Comparison of ENCODE assay signal across 25 cellular contexts in genomic region chr14:21311614-21312013, GRCh38. TPM values are rescaled to one million over a fixed set of nuclear protein-coding genes. Genes with fewer than 3 reads are reported as not detected.
DNase-seq lines count a peak whose midpoint lies in the region; ATAC-seq, FAIRE-seq and TF ChIP-seq lines count a peak whose summit lies in the region.
"Had no signal": no experiment of that assay in that cellular context is flagged by ENCODE, and none has a peak within 500 bp of the region (broad histone marks: within the 10 kb centered on the region; RNA-seq: fewer than 3 reads in every experiment).

No MANE protein-coding gene starts in this region.

- TF ChIP-seq CTCF in GM23338 (conservative IDR thresholded peaks at IDR 0.05; ENCODE audit: low read depth in 2 of 2), result no peak
- no peak for TF ChIP-seq CTCF in K562 (IDR thresholded peaks at IDR 0.05 in 2 of 3, conservative IDR thresholded peaks at IDR 0.05 in 1 of 3; ENCODE audit: insufficient read depth in 2 of 3, low read depth in 1 of 3, low read length in 3 of 3)
- TF ChIP-seq CTCF in neural progenitor cell (IDR thresholded peaks at IDR 0.05), result no peak
- no peak for TF ChIP-seq CTCF in lower lobe of right lung (IDR thresholded peaks at IDR 0.05)

- H3K27ac Mint-ChIP-seq in GM23338 (peak overlapping the region; percentile 42; the same call in 1 of the 2 replicates), neural progenitor cell (no peak overlapping the region)
- no peak overlapping the region for H3K27ac Mint-ChIP-seq in activated naive CD8-positive, alpha-beta T cell treated with anti-CD3 and anti-CD28 coated beads for 36 hours
- H3K27ac Mint-ChIP-seq: HFFc6 had no signal

- intact Hi-C loops in K562 (cut with micrococcal nuclease), result no loop called here
- intact Hi-C loops in lower lobe of right lung (cut with DNase I), result no loop called here

- no peaks in the 10 kb centered on the region for H3K36me3 Mint-ChIP-seq in GM23338 (ENCODE audit: low read depth)
- no peaks in the 10 kb centered on the region for H3K36me3 Mint-ChIP-seq in neural progenitor cell
- peaks cover 1% of the 10 kb centered on the region for H3K36me3 Mint-ChIP-seq in activated naive CD8-positive, alpha-beta T cell treated with anti-CD3 and anti-CD28 coated beads for 36 hours
- H3K36me3 Mint-ChIP-seq: CD4-positive, alpha-beta memory T cell had no signal

- H3K9me1 ChIP-seq in K562 (ENCODE audit: control insufficient read depth, insufficient read depth, low read length), result no peaks in the 10 kb centered on the region

- no peak overlapping the region for H3K4me3 Mint-ChIP-seq in GM23338
- no peak overlapping the region for H3K4me3 Mint-ChIP-seq in neural progenitor cell
- no peak overlapping the region for H3K4me3 Mint-ChIP-seq in activated naive CD8-positive, alpha-beta T cell treated with anti-CD3 and anti-CD28 coated beads for 36 hours
- H3K4me3 Mint-ChIP-seq: CD4-positive, alpha-beta memory T cell; H9; HFFc6 had no signal

- no TSS peak for BruUV-seq in K562 (replicated peaks; lab: Mats Ljungman, UMichigan)

- H3K27me3 ChIP-seq in GM23338 (ENCODE audit: insufficient read depth), result no peaks in the 10 kb centered on the region
- no peaks in the 10 kb centered on the region for H3K27me3 ChIP-seq in K562 (ENCODE audit: control insufficient read depth in 2 of 2, insufficient read depth in 2 of 2, low read length in 2 of 2)
- H3K27me3 ChIP-seq in neural progenitor cell, result no peaks in the 10 kb centered on the region
- no peaks in the 10 kb centered on the region for H3K27me3 ChIP-seq in lower lobe of right lung (ENCODE audit: low read depth)

- H3K9me3 ChIP-seq in K562 (replicated peaks; ENCODE audit: control insufficient read depth, insufficient read depth, low read depth, low read length) (no peaks in the 10 kb centered on the region), neural progenitor cell (ENCODE audit: low read depth) (no peaks in the 10 kb centered on the region), lower lobe of right lung (no peaks in the 10 kb centered on the region)

- H3K4me1 Mint-ChIP-seq in GM23338 (peaks cover 29% of the 10 kb centered on the region; the same call in 2 of the 3 replicates), neural progenitor cell (peaks cover 26% of the 10 kb centered on the region)
- H3K4me1 Mint-ChIP-seq in activated naive CD8-positive, alpha-beta T cell treated with anti-CD3 and anti-CD28 coated beads for 36 hours, result peaks cover 20% of the 10 kb centered on the region

- no peak for FAIRE-seq in K562 (lab: Jason Lieb, UNC)
- FAIRE-seq: GM12891, GM18507 had no signal

- H3K27me3 Mint-ChIP-seq in GM23338 (ENCODE audit: insufficient read depth, low read depth, poor library complexity), result peaks cover 3% of the 10 kb centered on the region
- H3K27me3 Mint-ChIP-seq in neural progenitor cell (ENCODE audit: insufficient read depth, low read depth), result peaks cover 5% of the 10 kb centered on the region
- no peaks in the 10 kb centered on the region for H3K27me3 Mint-ChIP-seq in activated naive CD8-positive, alpha-beta T cell treated with anti-CD3 and anti-CD28 coated beads for 36 hours
- H3K27me3 Mint-ChIP-seq: CD4-positive, alpha-beta memory T cell had no signal

- peaks cover 25% of the 10 kb centered on the region for H3K4me1 ChIP-seq in GM23338 (ENCODE audit: insufficient read depth)
- H3K4me1 ChIP-seq in K562 (replicated peaks in 1 of 2; ENCODE audit: control insufficient read depth in 2 of 2, insufficient read depth in 2 of 2, low read length in 2 of 2), result peaks cover 0 to 10% of the 10 kb centered on the region in 2 experiments; a peak in 3 of 5 replicates
- H3K4me1 ChIP-seq in neural progenitor cell, result peaks cover 19% of the 10 kb centered on the region
- H3K4me1 ChIP-seq in lower lobe of right lung, result peaks cover 14% of the 10 kb centered on the region

- H2AFZ ChIP-seq in GM23338, result peak overlapping the region; percentile 72
- H2AFZ ChIP-seq in K562 (ENCODE audit: low read depth, low read length), result peak overlapping the region; percentile 67
- peak overlapping the region; percentile 36 for H2AFZ ChIP-seq in neural progenitor cell (replicated peaks)

- no peaks in the 10 kb centered on the region for H3K36me3 ChIP-seq in GM23338 (ENCODE audit: insufficient read depth)
- H3K36me3 ChIP-seq in K562 (ENCODE audit: control insufficient read depth, insufficient read depth, low read length), result no peaks in the 10 kb centered on the region
- no peaks in the 10 kb centered on the region for H3K36me3 ChIP-seq in neural progenitor cell
- no peaks in the 10 kb centered on the region for H3K36me3 ChIP-seq in lower lobe of right lung

- no peaks in the 10 kb centered on the region for H3F3A ChIP-seq in GM23338 (replicated peaks; ENCODE audit: low read depth)
- peaks cover 35% of the 10 kb centered on the region for H3F3A ChIP-seq in neural progenitor cell (ENCODE audit: low read depth)

- no peak for ATAC-seq in GM23338
- ATAC-seq in K562, result no peak
- no peak for ATAC-seq in lower lobe of right lung
- no peak for ATAC-seq in GM21390 (IDR thresholded peaks at IDR 0.05; ENCODE audit: unreplicated experiment)
- ATAC-seq: HCT116 had no signal

- H4K20me1 ChIP-seq in GM23338 (replicated peaks; ENCODE audit: insufficient read depth) (no peaks in the 10 kb centered on the region), K562 (replicated peaks; ENCODE audit: control insufficient read depth, insufficient read depth, low read length) (no peaks in the 10 kb centered on the region), neural progenitor cell (ENCODE audit: low read depth) (no peaks in the 10 kb centered on the region)

- TF ChIP-seq EP300 in K562 (IDR thresholded peaks at IDR 0.05; ENCODE audit: low read length), result no peak

- DNase-seq in GM23338 (ENCODE audit: low spot score), result no peak
- no peak for DNase-seq in HEK293T (ENCODE audit: extremely low spot score)
- no peak for DNase-seq in K562 (ENCODE audit: extremely low read depth in 1 of 4, low spot score in 3 of 4)
- DNase-seq in neural progenitor cell (ENCODE audit: low spot score), result no peak
- DNase-seq in activated naive CD8-positive, alpha-beta T cell treated with anti-CD3 and anti-CD28 coated beads for 36 hours, result no peak
- no peak for DNase-seq in lower lobe of right lung
- DNase-seq in dermis blood vessel endothelial cell, result no peak
- DNase-seq: C1 segment of cervical spinal cord; Calu3; CD4-positive, alpha-beta memory T cell; COR-L47; DMS53; DMS79 treated with DMSO at 0.1 percent for 48 hours; GF-D8; H9; HFFc6 had no signal

- H3K4me2 ChIP-seq in GM23338, result no peak overlapping the region
- H3K4me2 ChIP-seq in K562 (ENCODE audit: insufficient read depth, low read length), result no peak overlapping the region
- H3K4me2 ChIP-seq in neural progenitor cell, result no peak overlapping the region

- H3K27ac ChIP-seq in GM23338 (ENCODE audit: low read depth), result no peak overlapping the region
- no peak overlapping the region for H3K27ac ChIP-seq in K562 (ENCODE audit: extremely low read depth, low read depth, low read length)
- H3K27ac ChIP-seq in neural progenitor cell, result no peak overlapping the region
- no peak overlapping the region for H3K27ac ChIP-seq in lower lobe of right lung

- CTCF ChIA-PET in HEK293T (lab: Yijun Ruan, JAX), result interaction anchor here (1.1 kb wide), 2 partner anchors 9 to 15 kb away, joined by 4 to 5 read pairs; no protein-coding TSS in a partner anchor
- CTCF ChIA-PET in K562 (lab: Yijun Ruan, JAX; ENCODE audit: low intra/inter-chr PET ratio), result no interaction called here

- H3K4me3 ChIP-seq in GM23338 (no peak overlapping the region), K562 (no peak overlapping the region), neural progenitor cell (no peak overlapping the region), lower lobe of right lung (no peak overlapping the region)

- H3K9me2 ChIP-seq in GM23338 (ENCODE audit: insufficient read depth), result no peaks in the 10 kb centered on the region

- no peak for TF ChIP-seq POLR2A in K562 (conservative IDR thresholded peaks at IDR 0.05)

- H3K9ac ChIP-seq in K562 (ENCODE audit: insufficient read depth in 1 of 2, low read depth in 2 of 2, low read length in 2 of 2), result no peak overlapping the region
- no peak overlapping the region for H3K9ac ChIP-seq in neural progenitor cell

- POLR2A ChIA-PET in HEK293T (lab: Yijun Ruan, JAX) (interaction anchor here (0.6 to 1.5 kb wide), 5 partner anchors 8 to 215 kb away, joined by 3 to 6 read pairs (median 3); partner anchors contain the start of gene SALL2), K562 (lab: Yijun Ruan, JAX) (interaction anchor here (0.9 to 2.1 kb wide), 5 partner anchors 8 to 55 kb away, joined by 3 to 10 read pairs (median 3); no protein-coding TSS in a partner anchor)

- in situ Hi-C loops in K562 (cut with MboI), result no loop called here

- 60% methylated on average over 2 of the region's 2 CpGs for WGBS in K562 (ENCODE audit: insufficient coverage, low coverage, missing lambda C conversion rate)

- no peak for TF ChIP-seq RAD21 in K562 (CRISPR knock-in tag; conservative IDR thresholded peaks at IDR 0.05 in 1 of 2, IDR thresholded peaks at IDR 0.05 in 1 of 2)

- H3K79me2 ChIP-seq in GM23338 (replicated peaks; ENCODE audit: insufficient read depth) (no peaks in the 10 kb centered on the region), K562 (ENCODE audit: control insufficient read depth, insufficient read depth, low read length) (no peaks in the 10 kb centered on the region), neural progenitor cell (ENCODE audit: low read depth) (no peaks in the 10 kb centered on the region)

- H3K9me3 Mint-ChIP-seq in GM23338 (no peaks in the 10 kb centered on the region), neural progenitor cell (no peaks in the 10 kb centered on the region)
- peaks cover 3% of the 10 kb centered on the region for H3K9me3 Mint-ChIP-seq in activated naive CD8-positive, alpha-beta T cell treated with anti-CD3 and anti-CD28 coated beads for 36 hours
- H3K9me3 Mint-ChIP-seq: H9, HFFc6 had no signal

RNA-seq across cellular contexts. Expression of gene RPGRIP1, which starts 31.7 kb away (rescaled TPM):
- total RNA-seq in GM23338 (2014; rRNA removed; shearing (Covaris generic)), result 0.93 and 1.6 TPM in 2 replicates
- 0.24 and 0.26 TPM in 2 replicates for polyA plus RNA-seq in GM23338 (2016; fragmentation: Nextera tagmentation; extraction: Ambion mirVana)
- total RNA-seq in K562 (2011; cell fraction: chromatin; rRNA removed; ENCODE audit: low replicate concordance), result 1.3 and 1.5 TPM in 2 replicates
- total RNA-seq in K562 (2011; cell fraction: nucleolus; rRNA removed), result 0.33 and 0.92 TPM in 2 replicates
- 1.1 TPM in 2 replicates for total RNA-seq in K562 (2011; cell fraction: nucleoplasm; rRNA removed)
- 0.53 and 0.95 TPM in 2 replicates for total RNA-seq in K562 (2014; rRNA removed)
- total RNA-seq in K562 (2014; rRNA removed; fragmentation: Illumina TruSeq; extraction: Trizol), result 0.61 and 0.76 TPM in 2 replicates
- 0.41 and 0.72 TPM in 2 replicates for total RNA-seq in K562 (2015; rRNA removed; fragmentation: Illumina TruSeq; extraction: Trizol)
- total RNA-seq in K562 (2021), result 0.31 and 0.47 TPM in 2 replicates
- polyA plus RNA-seq in K562 (2011; rRNA removed), result 0.56 and 0.80 TPM in 2 replicates
- polyA plus RNA-seq in K562 (2011; cell fraction: cytosol; rRNA removed), result 0.09 and 0.38 TPM in 2 replicates
- polyA plus RNA-seq in K562 (2011; cell fraction: nucleus; rRNA removed), result 1.2 and 1.5 TPM in 2 replicates
- polyA plus RNA-seq in K562 (2012), result 0.39 and 0.62 TPM in 2 replicates
- 0.33 and 0.86 TPM in 2 replicates for polyA plus RNA-seq in K562 (2014; fragmentation: Illumina TruSeq; extraction: Trizol)
- under 1 TPM in 1 of 2 experiments, not detected in 1; 0.49 TPM for polyA plus RNA-seq in K562 (2014; fragmentation: Nextera tagmentation; extraction: Ambion mirVana)
- 0.31 and 0.57 TPM in 2 replicates for polyA plus RNA-seq in K562 (2014; rRNA removed)
- 0.39 and 1.1 TPM in 2 replicates for polyA minus RNA-seq in K562 (2011; rRNA and poly(A)+ RNA removed)
- not detected in 2 replicates for polyA minus RNA-seq in K562 (2011; cell fraction: cytosol; rRNA and poly(A)+ RNA removed)
- polyA minus RNA-seq in K562 (2011; cell fraction: nucleus; rRNA and poly(A)+ RNA removed), result 0.22 and 0.27 TPM in 2 replicates
- total RNA-seq in neural progenitor cell (ENCODE audit: low replicate concordance), result 0.47 and 3.4 TPM in 2 replicates
- total RNA-seq in activated naive CD8-positive, alpha-beta T cell treated with anti-CD3 and anti-CD28 coated beads for 36 hours, result under 1 TPM; 0.08 to 0.22 TPM
- total RNA-seq in lower lobe of right lung, result 1.1 TPM
- 0.33 TPM in 1 of 2 replicates, not detected in the other for total RNA-seq in dermis blood vessel endothelial cell
- total RNA-seq: A172, Calu3, Daoy, G401, H4, HFFc6 had no signal
- polyA plus RNA-seq: BJ; CD4-positive, alpha-beta memory T cell had no signal

RNA-seq across cellular contexts. Expression of gene HNRNPC, which starts 42.4 kb away (rescaled TPM):
- total RNA-seq in GM23338 (2014; rRNA removed; shearing (Covaris generic)), result 1,259 and 1,323 TPM in 2 replicates
- 1,257 and 1,296 TPM in 2 replicates for polyA plus RNA-seq in GM23338 (2016; fragmentation: Nextera tagmentation; extraction: Ambion mirVana)
- 279 and 404 TPM in 2 replicates for total RNA-seq in K562 (2011; cell fraction: chromatin; rRNA removed; ENCODE audit: low replicate concordance)
- 241 and 299 TPM in 2 replicates for total RNA-seq in K562 (2011; cell fraction: nucleolus; rRNA removed)
- total RNA-seq in K562 (2011; cell fraction: nucleoplasm; rRNA removed), result 371 and 436 TPM in 2 replicates
- 957 and 1,143 TPM in 2 replicates for total RNA-seq in K562 (2014; rRNA removed)
- total RNA-seq in K562 (2014; rRNA removed; fragmentation: Illumina TruSeq; extraction: Trizol), result 1,233 and 1,451 TPM in 2 replicates
- 1,173 and 1,191 TPM in 2 replicates for total RNA-seq in K562 (2015; rRNA removed; fragmentation: Illumina TruSeq; extraction: Trizol)
- total RNA-seq in K562 (2021), result 795 and 814 TPM in 2 replicates
- polyA plus RNA-seq in K562 (2011; rRNA removed), result 1,168 and 1,525 TPM in 2 replicates
- 443 and 790 TPM in 2 replicates for polyA plus RNA-seq in K562 (2011; cell fraction: cytosol; rRNA removed)
- 357 and 429 TPM in 2 replicates for polyA plus RNA-seq in K562 (2011; cell fraction: nucleus; rRNA removed)
- 753 and 1,086 TPM in 2 replicates for polyA plus RNA-seq in K562 (2012)
- polyA plus RNA-seq in K562 (2014; fragmentation: Illumina TruSeq; extraction: Trizol), result 1,403 and 1,557 TPM in 2 replicates
- polyA plus RNA-seq in K562 (2014; fragmentation: Nextera tagmentation; extraction: Ambion mirVana), result 1,000 to 10,000 TPM in 1 of 2 experiments, 100 to 1,000 TPM in 1; 679 to 1,238 TPM
- 1,109 and 1,156 TPM in 2 replicates for polyA plus RNA-seq in K562 (2014; rRNA removed)
- 947 and 1,115 TPM in 2 replicates for polyA minus RNA-seq in K562 (2011; rRNA and poly(A)+ RNA removed)
- 289 and 374 TPM in 2 replicates for polyA minus RNA-seq in K562 (2011; cell fraction: cytosol; rRNA and poly(A)+ RNA removed)
- 200 and 293 TPM in 2 replicates for polyA minus RNA-seq in K562 (2011; cell fraction: nucleus; rRNA and poly(A)+ RNA removed)
- total RNA-seq in neural progenitor cell (ENCODE audit: low replicate concordance), result 1,681 and 1,872 TPM in 2 replicates
- 1,000 to 10,000 TPM; 1,256 to 1,302 TPM for total RNA-seq in activated naive CD8-positive, alpha-beta T cell treated with anti-CD3 and anti-CD28 coated beads for 36 hours
- 388 TPM for total RNA-seq in lower lobe of right lung
- 601 and 625 TPM in 2 replicates for total RNA-seq in dermis blood vessel endothelial cell
